ENCODE assay signal across 8 cellular contexts in genomic region chr4:3302164-3302785, GRCh38. TPM values are rescaled to one million over a fixed set of nuclear protein-coding genes. Genes with fewer than 3 reads are reported as not detected.
DNase-seq lines count a peak whose midpoint lies in the region; ATAC-seq and TF ChIP-seq lines count a peak whose summit lies in the region.

No MANE protein-coding gene starts in this region.

- no peak overlapping the region for H3K4me2 ChIP-seq in PC-9

- no peaks in the 10 kb centered on the region for H3K79me2 ChIP-seq in PC-9 (ENCODE audit: low read depth)

- no TSS peak for BruUV-seq in PC-9 (replicated peaks; lab: Mats Ljungman, UMichigan)

- H4K20me1 ChIP-seq in PC-9 (ENCODE audit: insufficient read depth): no peaks in the 10 kb centered on the region

- H3K4me1 ChIP-seq in PC-9 (replicated peaks; ENCODE audit: insufficient read depth): no peaks in the 10 kb centered on the region

- ATAC-seq in left lobe of liver: peak; percentile 48
- no peak for ATAC-seq in HG02885 (IDR thresholded peaks at IDR 0.05; ENCODE audit: poor library complexity, unreplicated experiment)
- no peak for ATAC-seq in GM19467 (IDR thresholded peaks at IDR 0.05; ENCODE audit: unreplicated experiment)

- H3K36me3 ChIP-seq in PC-9 (ENCODE audit: low read depth): no peaks in the 10 kb centered on the region

- DNase-seq in HT1080 (ENCODE audit: low read depth) (peak; percentile 27), left lobe of liver (ENCODE audit: low spot score) (peak; percentile 47), SHP77 (lab: John Stamatoyannopoulos, UW) (no peak), PC-9 (no peak)
- peak; percentile 85 for DNase-seq in activated CD8-positive, alpha-beta memory T cell treated with anti-CD3 and anti-CD28 coated beads, Interleukin-2, amount 50 U/mL, for 48 hours
- DNase-seq in stimulated activated naive CD4-positive, alpha-beta T cell (lab: John Stamatoyannopoulos, UW): peak; percentile 77 to 94 (median 88)

- H3K27me3 ChIP-seq in PC-9 (ENCODE audit: insufficient read depth, low read depth): no peaks in the 10 kb centered on the region

- no peak overlapping the region for H3K4me3 ChIP-seq in PC-9

- H3F3A ChIP-seq in PC-9 (ENCODE audit: insufficient read depth, low read depth): no peaks in the 10 kb centered on the region

- POLR2A ChIA-PET in PC-9 (lab: Charles Lee; ENCODE audit: unreplicated experiment): interaction anchor here (0.6 kb wide), 1 partner anchor 263 kb away, joined by 5 read pairs; no protein-coding TSS in a partner anchor

- intact Hi-C loops in PC-9 (cut with micrococcal nuclease; ENCODE audit: unreplicated experiment): no loop called here

- CTCF ChIA-PET in PC-9 (lab: Charles Lee): no interaction called here

- H3K27ac ChIP-seq in PC-9: no peak overlapping the region

- no peak for TF ChIP-seq CTCF in PC-9 (conservative IDR thresholded peaks at IDR 0.05)

- H3K9me2 ChIP-seq in PC-9 (ENCODE audit: insufficient read depth): no peaks in the 10 kb centered on the region

- no peaks in the 10 kb centered on the region for H3K9me3 ChIP-seq in PC-9 (ENCODE audit: insufficient read depth, low read depth)

- no peak overlapping the region for H2AFZ ChIP-seq in PC-9

RNA-seq across cellular contexts. Expression of gene RGS12, which starts 9.5 kb away (rescaled TPM):
- 10.3 and 21.3 TPM in 2 replicates for total RNA-seq in HT1080 (2014; rRNA removed; shearing (Covaris generic))
- polyA plus RNA-seq in HT1080 (2015; cell fraction: cytosol; rRNA removed): 8.1 and 10.2 TPM in 2 replicates
- 20.5 and 24.5 TPM in 2 replicates for polyA plus RNA-seq in HT1080 (2015; cell fraction: nucleus; rRNA removed)
- total RNA-seq in left lobe of liver: 29.3 TPM
- 36.6 and 37.1 TPM in 2 replicates for total RNA-seq in PC-9 (2021)

RNA-seq across cellular contexts. Expression of gene MSANTD1, which starts 53.3 kb away (rescaled TPM):
- total RNA-seq in HT1080 (2014; rRNA removed; shearing (Covaris generic)): not detected in 2 replicates
- not detected in 2 replicates for polyA plus RNA-seq in HT1080 (2015; cell fraction: cytosol; rRNA removed)
- 0.23 and 0.33 TPM in 2 replicates for polyA plus RNA-seq in HT1080 (2015; cell fraction: nucleus; rRNA removed)
- total RNA-seq in left lobe of liver (1.1 TPM), PC-9 (2021) (3.1 and 3.4 TPM in 2 replicates)

Comparison
In these comparisons a context has a peak if more than half of its experiments do, and no peak if none do; other contexts are left out.
1. DNase-seq: peak in HT1080 (single experiment), activated CD8-positive, alpha-beta memory T cell treated with anti-CD3 and anti-CD28 coated beads, Interleukin-2, amount 50 U/mL, for 48 hours (single experiment), left lobe of liver (single experiment) and stimulated activated naive CD4-positive, alpha-beta T cell (6 of 6); none in SHP77 (0 of 2) and PC-9 (0 of 2).